ENCODE assay signal across 14 cellular contexts in the genomic region with DNA sequence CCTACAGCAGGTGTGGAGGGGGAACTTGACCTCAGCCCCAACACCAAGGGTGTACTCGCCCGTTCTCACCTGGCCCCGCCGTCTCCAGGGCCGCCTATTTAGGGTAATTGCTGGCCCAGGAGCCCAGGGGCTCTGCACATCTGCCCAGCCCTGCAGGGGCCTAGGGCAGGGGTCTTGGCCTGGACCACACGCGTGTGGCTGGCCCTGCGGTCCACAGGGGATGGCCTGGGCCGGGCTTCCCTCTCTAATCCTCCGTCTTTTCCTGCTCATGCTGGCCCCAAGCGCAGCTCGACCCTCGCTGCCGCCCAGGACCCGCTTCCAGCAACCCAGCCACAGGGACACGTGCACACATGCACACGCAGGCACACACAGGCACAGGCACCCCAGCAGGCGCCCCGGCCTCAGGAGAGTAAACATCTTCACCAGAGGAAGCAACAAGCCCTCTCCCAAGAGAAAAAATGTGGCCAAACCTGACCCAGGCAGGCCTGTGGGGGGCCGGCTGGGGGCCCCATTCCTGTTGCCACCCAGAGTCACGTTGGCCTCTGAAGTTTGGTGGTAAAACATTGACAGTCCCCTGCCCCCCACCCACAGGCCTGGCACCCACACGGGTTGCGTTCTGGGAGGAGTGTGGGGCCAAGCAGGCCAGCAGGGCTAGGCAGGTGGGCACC. TPM values are rescaled to one million over a fixed set of nuclear protein-coding genes. Genes with fewer than 3 reads are reported as not detected.
DNase-seq lines count a peak whose midpoint lies in the region; ATAC-seq, FAIRE-seq and TF ChIP-seq lines count a peak whose summit lies in the region.
"Had no signal": no experiment of that assay in that cellular context is flagged by ENCODE, and none has a peak within 500 bp of the region (broad histone marks: within the 10 kb centered on the region; RNA-seq: fewer than 3 reads in every experiment).

No MANE protein-coding gene starts in this region.

- no peaks in the 10 kb centered on the region for H3K36me3 ChIP-seq in BLaER1 treated with 17β-estradiol and CSF1 and Interleukin-3, amounts not matched to agents 10 nM and 100 nM
- H3K36me3 ChIP-seq in HEK293 (ENCODE audit: control insufficient read depth in 2 of 2, insufficient read depth in 1 of 2, low read length in 2 of 2), result no peaks in the 10 kb centered on the region
- H3K36me3 ChIP-seq in bronchial epithelial cell (ENCODE audit: control insufficient read depth, insufficient read depth, low read length), result no peaks in the 10 kb centered on the region
- H3K36me3 ChIP-seq in mammary epithelial cell (ENCODE audit: insufficient read depth, low read length), result no peaks in the 10 kb centered on the region
- no peaks in the 10 kb centered on the region for H3K36me3 ChIP-seq in kidney (ENCODE audit: control insufficient read depth in 1 of 2, insufficient read depth in 2 of 2, low read length in 2 of 2)
- H3K36me3 ChIP-seq: SJCRH30, thoracic aorta had no signal

- peak overlapping the region; percentile 3 to 92 (median 84); a peak in 19 of 22 replicates for H3K4me2 ChIP-seq in BLaER1 treated with 17β-estradiol and CSF1 and Interleukin-3, amounts not matched to agents 10 nM and 100 nM
- H3K4me2 ChIP-seq in mammary epithelial cell (ENCODE audit: insufficient read depth, low read depth, low read length), result no peak overlapping the region

- in situ Hi-C loops in mammary epithelial cell (cut with MboI; ENCODE audit: low sequenced_read_pairs in 2 of 2), result no loop called here

- H2AFZ ChIP-seq in mammary epithelial cell (ENCODE audit: low read depth, low read length), result no peak overlapping the region

- H3K4me1 ChIP-seq in BLaER1 treated with 17β-estradiol and CSF1 and Interleukin-3, amounts not matched to agents 10 nM and 100 nM, result peaks cover 40 to 81% (median 70%) of the 10 kb centered on the region in 10 experiments
- H3K4me1 ChIP-seq in HEK293 (ENCODE audit: control insufficient read depth, insufficient read depth, low read length), result no peaks in the 10 kb centered on the region
- H3K4me1 ChIP-seq in mammary epithelial cell (ENCODE audit: insufficient read depth, low read length), result peaks cover 14% of the 10 kb centered on the region
- peaks cover 3 to 20% of the 10 kb centered on the region in 2 donors for H3K4me1 ChIP-seq in kidney (ENCODE audit: control insufficient read depth in 1 of 2, insufficient read depth in 1 of 2, low read depth in 1 of 2, low read length in 2 of 2)

- intact Hi-C loops in mammary epithelial cell (cut with micrococcal nuclease), result no loop called here
- intact Hi-C loops in kidney (cut with DNase I), result no loop called here

- no peak overlapping the region for H3K27ac ChIP-seq in BLaER1 treated with 17β-estradiol and CSF1 and Interleukin-3, amounts not matched to agents 10 nM and 100 nM
- no peak overlapping the region for H3K27ac ChIP-seq in HEK293 (ENCODE audit: extremely low read depth, low read depth, low read length)
- H3K27ac ChIP-seq in mammary epithelial cell (ENCODE audit: insufficient read depth, low read depth, low read length), result no peak overlapping the region
- peak overlapping the region in 1 of 2 donors; percentile 63 for H3K27ac ChIP-seq in kidney (ENCODE audit: low read depth in 2 of 2, low read length in 2 of 2)
- H3K27ac ChIP-seq: epithelial cell of prostate, SJCRH30, thoracic aorta had no signal

- H3K27ac Mint-ChIP-seq in naive thymus-derived CD8-positive, alpha-beta T cell, result no peak overlapping the region

- H3K27me3 Mint-ChIP-seq in naive thymus-derived CD8-positive, alpha-beta T cell, result peaks cover 2 to 32% (median 8%) of the 10 kb centered on the region in 5 donors

- peak overlapping the region in 4 of 11 experiments; percentile 21 to 31 (median 24); a peak in 6 of 22 replicates for H3K9ac ChIP-seq in BLaER1 treated with 17β-estradiol and CSF1 and Interleukin-3, amounts not matched to agents 10 nM and 100 nM
- H3K9ac ChIP-seq in mammary epithelial cell (ENCODE audit: insufficient read depth, low read length) (no peak overlapping the region), kidney (ENCODE audit: low read length in 2 of 2) (peak overlapping the region in 1 of 2 donors; percentile 7)

- H3K27me3 ChIP-seq in BLaER1 treated with 17β-estradiol and CSF1 and Interleukin-3, amounts not matched to agents 10 nM and 100 nM, result peaks cover 41 to 79% (median 66%) of the 10 kb centered on the region in 11 experiments; a peak in 21 of 22 replicates
- H3K27me3 ChIP-seq in bronchial epithelial cell (ENCODE audit: control insufficient read depth, insufficient read depth, low read length) (no peaks in the 10 kb centered on the region), mammary epithelial cell (ENCODE audit: insufficient read depth, low read length) (no peaks in the 10 kb centered on the region)

- H4K20me1 ChIP-seq in BLaER1 treated with 17β-estradiol and CSF1 and Interleukin-3, amounts not matched to agents 10 nM and 100 nM, result peaks cover 0 to 69% (median 22%) of the 10 kb centered on the region in 11 experiments; a peak in 15 of 22 replicates
- no peaks in the 10 kb centered on the region for H4K20me1 ChIP-seq in mammary epithelial cell (ENCODE audit: insufficient read depth, low read length)

- DNase-seq in bronchial epithelial cell (ENCODE audit: low read depth) (no peak), mammary epithelial cell (no peak), kidney (no peak), pons (ENCODE audit: low spot score) (no peak)
- DNase-seq in naive thymus-derived CD8-positive, alpha-beta T cell, result no peak
- DNase-seq in stimulated activated CD4-positive, alpha-beta T cell treated with anti-CD3 and anti-CD28 coated beads, Interleukin-2, amount 100 ng/mL, for 24 hours, result no peak
- DNase-seq: NCI-H1092, posterior cingulate gyrus had no signal

- no peak for ATAC-seq in naive thymus-derived CD8-positive, alpha-beta T cell

- H3K9me3 ChIP-seq in BLaER1 treated with 17β-estradiol and CSF1 and Interleukin-3, amounts not matched to agents 10 nM and 100 nM (replicated peaks in 1 of 11), result no peaks in the 10 kb centered on the region
- H3K9me3 ChIP-seq in HEK293 (ENCODE audit: control insufficient read depth, insufficient read depth, low read depth, low read length) (no peaks in the 10 kb centered on the region), mammary epithelial cell (replicated peaks; ENCODE audit: insufficient read depth, low read length) (no peaks in the 10 kb centered on the region), kidney (ENCODE audit: control insufficient read depth in 1 of 2, low read length in 2 of 2) (no peaks in the 10 kb centered on the region)
- H3K9me3 ChIP-seq: SJCRH30, thoracic aorta had no signal

- FAIRE-seq in bronchial epithelial cell (lab: Jason Lieb, UNC) (no peak), kidney (lab: Jason Lieb, UNC) (no peak)
- FAIRE-seq: astrocyte had no signal

- peak overlapping the region in 3 of 10 experiments; percentile 1 to 31 (median 3); a peak in 1 of 20 replicates for H3K4me3 ChIP-seq in BLaER1 treated with 17β-estradiol and CSF1 and Interleukin-3, amounts not matched to agents 10 nM and 100 nM
- H3K4me3 ChIP-seq in HEK293 (ENCODE audit: low read depth, low read length), result no peak overlapping the region
- peak overlapping the region; percentile 36 for H3K4me3 ChIP-seq in bronchial epithelial cell (ENCODE audit: low read depth, low read length)
- H3K4me3 ChIP-seq in mammary epithelial cell (replicated peaks in 1 of 3; ENCODE audit: insufficient read depth in 1 of 3, low read depth in 2 of 3, low read length in 3 of 3), result no peak overlapping the region
- peak overlapping the region in 1 of 2 donors; percentile 13 for H3K4me3 ChIP-seq in kidney (ENCODE audit: low read length in 2 of 2)
- H3K4me3 ChIP-seq: SJCRH30, thoracic aorta had no signal

- no TSS peak for BruUV-seq in mammary epithelial cell (replicated peaks; lab: Mats Ljungman, UMichigan)

- POLR2A ChIA-PET in HEK293 (lab: Yijun Ruan, JAX), result interaction anchor here (0.9 to 1.2 kb wide), 7 partner anchors 9 to 77 kb away, joined by 3 to 12 read pairs (median 4); a partner anchor contains a TSS
- POLR2A ChIA-PET in naive thymus-derived CD8-positive, alpha-beta T cell (lab: Charles Lee), result no interaction called here

- dilution Hi-C loops in mammary epithelial cell (cut with HindIII; ENCODE audit: low sequenced_read_pairs), result no loop called here

- WGBS in mammary epithelial cell (ENCODE audit: low coverage, missing lambda C conversion rate), result 76% methylated on average over 17 of the region's 23 CpGs

- H3K4me3 Mint-ChIP-seq in naive thymus-derived CD8-positive, alpha-beta T cell, result peak overlapping the region; percentile 43 to 84 (median 70)

- no peak for TF ChIP-seq CTCF in HEK293 (tag by site-specific recombination; IDR thresholded peaks at IDR 0.05)
- TF ChIP-seq CTCF in bronchial epithelial cell (IDR thresholded peaks at IDR 0.05; ENCODE audit: insufficient read depth, low read length, severe bottlenecking), result no peak
- no peak for TF ChIP-seq CTCF in mammary epithelial cell (conservative IDR thresholded peaks at IDR 0.05 in 1 of 2, IDR thresholded peaks at IDR 0.05 in 1 of 2; ENCODE audit: extremely low read depth in 1 of 2, insufficient read depth in 1 of 2, low read depth in 1 of 2, low read length in 2 of 2)
- TF ChIP-seq CTCF in kidney (IDR thresholded peaks at IDR 0.05; ENCODE audit: borderline replicate concordance, extremely low read depth, insufficient read depth), result no peak

- no peaks in the 10 kb centered on the region for H3K79me2 ChIP-seq in mammary epithelial cell (ENCODE audit: insufficient read depth, low read length)

- no peaks in the 10 kb centered on the region for H3K9me3 Mint-ChIP-seq in naive thymus-derived CD8-positive, alpha-beta T cell

- no peaks in the 10 kb centered on the region for H3K36me3 Mint-ChIP-seq in naive thymus-derived CD8-positive, alpha-beta T cell

- CTCF ChIA-PET in HEK293 (lab: Yijun Ruan, JAX) (interaction anchor here (0.8 to 3.0 kb wide), 5 partner anchors 9 to 130 kb away, joined by 3 to 23 read pairs (median 4); no protein-coding TSS in a partner anchor), mammary epithelial cell (lab: Charles Lee; ENCODE audit: low non-redundant PET) (interaction anchor here (0.6 to 0.7 kb wide), 3 partner anchors 10 to 1290 kb away, joined by 3 to 8 read pairs (median 7); no protein-coding TSS in a partner anchor)

- H3K4me1 Mint-ChIP-seq in naive thymus-derived CD8-positive, alpha-beta T cell, result peaks cover 2 to 22% (median 8%) of the 10 kb centered on the region in 4 donors

RNA-seq across cellular contexts. Expression of a gene that starts 24.6 kb away (rescaled TPM):
- 29.0 and 133 TPM in 2 replicates for total RNA-seq in bronchial epithelial cell
- total RNA-seq in naive thymus-derived CD8-positive, alpha-beta T cell, result not detected
- under 1 TPM in 1 of 3 donors, not detected in 2; 0.19 TPM for polyA plus RNA-seq in naive thymus-derived CD8-positive, alpha-beta T cell
- 1 to 10 TPM in 1 of 2 donors, under 1 TPM in 1; 0.67 to 6.2 TPM for total RNA-seq in mammary epithelial cell
- polyA plus RNA-seq in mammary epithelial cell, result 3.8 TPM
- polyA minus RNA-seq in mammary epithelial cell, result 2.1 TPM
- total RNA-seq in kidney, result 25.5 TPM
- polyA plus RNA-seq in kidney (ENCODE audit: insufficient read depth, low read depth, low replicate concordance), result 28.5 TPM

RNA-seq across cellular contexts. Expression of a gene that starts 47.2 kb away (rescaled TPM):
- total RNA-seq in bronchial epithelial cell, result 1.2 and 3.4 TPM in 2 replicates
- total RNA-seq in naive thymus-derived CD8-positive, alpha-beta T cell, result 100 to 1,000 TPM; 145 to 150 TPM
- 10 to 100 TPM; 38.7 to 91.6 (median 61.2) TPM for polyA plus RNA-seq in naive thymus-derived CD8-positive, alpha-beta T cell
- 10 to 100 TPM in 1 of 2 donors, 1 to 10 TPM in 1; 2.3 to 73.0 TPM for total RNA-seq in mammary epithelial cell
- polyA plus RNA-seq in mammary epithelial cell, result 46.9 TPM
- 103 TPM for polyA minus RNA-seq in mammary epithelial cell
- total RNA-seq in kidney, result 12.2 TPM
- 4.9 TPM for polyA plus RNA-seq in kidney (ENCODE audit: insufficient read depth, low read depth, low replicate concordance)

RNA-seq across cellular contexts. Expression of a gene that starts 47.4 kb away (rescaled TPM):
- total RNA-seq in bronchial epithelial cell (20.0 and 34.4 TPM in 2 replicates), mammary epithelial cell (10 to 100 TPM; 31.7 to 52.7 TPM), kidney (48.2 TPM)
- 10 to 100 TPM; 34.0 to 35.2 TPM for total RNA-seq in naive thymus-derived CD8-positive, alpha-beta T cell
- 10 to 100 TPM; 26.9 to 41.7 (median 28.4) TPM for polyA plus RNA-seq in naive thymus-derived CD8-positive, alpha-beta T cell
- polyA plus RNA-seq in mammary epithelial cell (21.5 TPM), kidney (ENCODE audit: insufficient read depth, low read depth, low replicate concordance) (60.0 TPM)
- 15.1 TPM for polyA minus RNA-seq in mammary epithelial cell

RNA-seq across cellular contexts. Expression of a gene that starts 56.4 kb away (rescaled TPM):
- total RNA-seq in bronchial epithelial cell, result 55.6 and 62.9 TPM in 2 replicates
- total RNA-seq in naive thymus-derived CD8-positive, alpha-beta T cell, result 10 to 100 TPM; 32.5 to 33.9 TPM
- 10 to 100 TPM; 42.6 to 49.3 (median 46.6) TPM for polyA plus RNA-seq in naive thymus-derived CD8-positive, alpha-beta T cell
- total RNA-seq in mammary epithelial cell, result 10 to 100 TPM; 38.0 to 55.7 TPM
- polyA plus RNA-seq in mammary epithelial cell, result 71.1 TPM
- polyA minus RNA-seq in mammary epithelial cell, result 46.8 TPM
- 30.7 TPM for total RNA-seq in kidney
- polyA plus RNA-seq in kidney (ENCODE audit: insufficient read depth, low read depth, low replicate concordance), result 42.8 TPM
